In the genomic region with DNA sequence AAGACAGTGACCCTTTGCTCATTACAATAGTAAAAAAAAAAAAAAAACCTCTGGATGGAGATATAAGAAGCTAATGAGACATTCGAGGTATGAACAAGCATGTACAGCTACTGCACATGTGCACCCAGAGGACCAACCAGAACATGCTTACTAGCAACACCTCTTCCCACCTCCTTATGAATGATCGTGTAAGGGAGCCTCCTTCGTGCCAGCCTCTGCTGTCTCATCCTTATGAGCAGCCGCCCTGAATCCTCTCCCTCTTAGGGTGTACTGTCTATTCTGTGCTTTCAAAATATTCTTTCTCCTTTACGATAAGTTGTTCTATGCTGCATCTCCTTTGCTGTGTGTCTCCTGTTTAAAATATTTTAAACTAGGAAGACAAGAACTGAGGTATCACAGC, we compare ENCODE assay signal across 7 cellular contexts.
"Had no signal": no experiment of that assay in that cellular context is flagged by ENCODE, and none has a peak within 500 bp of the region (broad histone marks: within the 10 kb centered on the region; RNA-seq: fewer than 3 reads in every experiment).

No MANE protein-coding gene starts in this region.

- ATAC-seq: GM23338 had no signal

- H3K4me2 ChIP-seq: GM23338 had no signal

- H3K9me3 Mint-ChIP-seq: GM23338, H9 had no signal

- H3K4me3 Mint-ChIP-seq: GM23338, H9 had no signal

- H3K4me1 Mint-ChIP-seq: GM23338, H9 had no signal

- FAIRE-seq: H1, H54, HTR-8/SVneo had no signal

- H2AFZ ChIP-seq: GM23338 had no signal

- DNase-seq: H9, HCEC 1CT, IMR-90 had no signal

- H3K4me3 ChIP-seq: GM23338 had no signal

- H3K27ac Mint-ChIP-seq: GM23338, H9 had no signal
